Comparison of ENCODE assay signal across 1 cellular context in the genomic region with DNA sequence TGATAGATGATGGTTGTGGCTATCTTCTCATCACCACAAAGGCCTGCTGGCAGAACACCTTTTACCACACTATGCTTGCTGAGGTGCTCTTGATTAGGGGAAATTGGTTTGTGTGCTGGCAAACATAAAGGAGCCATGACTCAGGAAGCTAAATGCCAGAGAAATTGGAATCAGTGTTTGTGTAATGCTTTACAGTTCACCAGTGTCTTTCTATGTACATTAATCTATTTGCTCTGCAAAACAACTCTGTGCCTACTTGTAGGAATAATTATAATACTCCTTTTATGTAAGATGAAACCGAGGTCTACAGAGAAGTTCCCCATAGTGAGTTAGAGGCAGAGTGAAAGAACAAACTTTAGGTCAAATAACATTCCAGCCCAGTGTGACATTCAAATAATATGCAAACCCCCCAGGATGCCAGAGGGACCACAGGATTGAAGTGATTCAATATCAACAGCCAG.
TF ChIP-seq lines count a peak whose summit lies in the region.

No MANE protein-coding gene starts in this region.

TF ChIP-seq in SK-N-SH, 30 proteins besides CTCF, POLR2A, EP300 and RAD21:
- no peak for TF ChIP-seq EZH2phosphoT487 (IDR thresholded peaks at IDR 0.05; ENCODE audit: borderline replicate concordance, low read depth)
- TF ChIP-seq RCOR1 (IDR thresholded peaks at IDR 0.05; ENCODE audit: low read length): no peak
- no peak for TF ChIP-seq ZBTB33 (IDR thresholded peaks at IDR 0.05; ENCODE audit: borderline replicate concordance, low read depth)
- TF ChIP-seq JUND (IDR thresholded peaks at IDR 0.05): 0 out of 2 replicates have a peak, but pooled peaks have one; percentile 19
- no peak for TF ChIP-seq RXRA (IDR thresholded peaks at IDR 0.05; ENCODE audit: borderline replicate concordance, low read depth)
- no peak for TF ChIP-seq CHD2 (IDR thresholded peaks at IDR 0.05; ENCODE audit: low read length, partially characterized antibody)
- TF ChIP-seq TCF12 (IDR thresholded peaks at IDR 0.05): peak; percentile 38; the same call in 1 of the 2 replicates
- TF ChIP-seq SIN3A (IDR thresholded peaks at IDR 0.05; ENCODE audit: borderline replicate concordance, low read depth, low read length): no peak
- TF ChIP-seq ELF1 (IDR thresholded peaks at IDR 0.05): no peak
- no peak for TF ChIP-seq SMC3 (IDR thresholded peaks at IDR 0.05; ENCODE audit: low read depth, low read length)
- TF ChIP-seq RFX5 (IDR thresholded peaks at IDR 0.05; ENCODE audit: low read length): no peak
- TF ChIP-seq NFIC (IDR thresholded peaks at IDR 0.05; ENCODE audit: borderline replicate concordance): no peak
- no peak for TF ChIP-seq POLR2AphosphoS5 (IDR thresholded peaks at IDR 0.05; ENCODE audit: low read depth, low read length)
- 0 out of 2 replicates have a peak, but pooled peaks have one; percentile 16 for TF ChIP-seq TEAD4 (IDR thresholded peaks at IDR 0.05; ENCODE audit: borderline replicate concordance, insufficient read depth)
- TF ChIP-seq, protein P1, sequence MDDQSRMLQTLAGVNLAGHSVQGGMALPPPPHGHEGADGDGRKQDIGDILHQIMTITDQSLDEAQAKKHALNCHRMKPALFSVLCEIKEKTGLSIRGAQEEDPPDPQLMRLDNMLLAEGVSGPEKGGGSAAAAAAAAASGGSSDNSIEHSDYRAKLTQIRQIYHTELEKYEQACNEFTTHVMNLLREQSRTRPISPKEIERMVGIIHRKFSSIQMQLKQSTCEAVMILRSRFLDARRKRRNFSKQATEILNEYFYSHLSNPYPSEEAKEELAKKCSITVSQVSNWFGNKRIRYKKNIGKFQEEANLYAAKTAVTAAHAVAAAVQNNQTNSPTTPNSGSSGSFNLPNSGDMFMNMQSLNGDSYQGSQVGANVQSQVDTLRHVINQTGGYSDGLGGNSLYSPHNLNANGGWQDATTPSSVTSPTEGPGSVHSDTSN (IDR thresholded peaks at IDR 0.05): peak; percentile 16
- TF ChIP-seq GATA2 (CRISPR knock-in tag; IDR thresholded peaks at IDR 0.05): no peak
- peak; percentile 37; the same call in 1 of the 2 replicates for TF ChIP-seq FOSL2 (IDR thresholded peaks at IDR 0.05; ENCODE audit: borderline replicate concordance, low read depth)
